ENCODE assay signal across 8 cellular contexts in genomic region chr5:141960449-141961323, GRCh38. TPM values are rescaled to one million over a fixed set of nuclear protein-coding genes. Genes with fewer than 3 reads are reported as not detected.
DNase-seq lines count a peak whose midpoint lies in the region; ATAC-seq lines count a peak whose summit lies in the region.

No MANE protein-coding gene starts in this region.

- peak overlapping the region; percentile 84 for H3K27ac Mint-ChIP-seq in T-helper 2 cell treated with Interferon-gamma antibody and Interleukin-4, amounts not matched to agents 5 μg/mL and 100 μg/mL, for 36 hours

- peaks cover 37% of the 10 kb centered on the region for H3K4me1 Mint-ChIP-seq in T-helper 2 cell treated with Interferon-gamma antibody and Interleukin-4, amounts not matched to agents 5 μg/mL and 100 μg/mL, for 36 hours (ENCODE audit: low read depth)

- peak overlapping the region; percentile 44 for H3K4me3 Mint-ChIP-seq in T-helper 2 cell treated with Interferon-gamma antibody and Interleukin-4, amounts not matched to agents 5 μg/mL and 100 μg/mL, for 36 hours

- no peaks in the 10 kb centered on the region for H3K36me3 Mint-ChIP-seq in T-helper 2 cell treated with Interferon-gamma antibody and Interleukin-4, amounts not matched to agents 5 μg/mL and 100 μg/mL, for 36 hours (ENCODE audit: low read depth)

- DNase-seq in A172 (ENCODE audit: low spot score) (peak; percentile 77), NCI-H146 treated with DMSO at 0.1 percent for 48 hours (lab: John Stamatoyannopoulos, UW; ENCODE audit: unreplicated experiment) (peak; percentile 18), anterior cingulate cortex (lab: John Stamatoyannopoulos, UW) (peak in 57 of 58 donors; percentile 27 to 94 (median 79)), hippocampal formation (lab: John Stamatoyannopoulos, UW) (peak; percentile 84 to 89), smooth muscle cell of the brain vasculature (ENCODE audit: low read depth, low spot score) (peak; percentile 68)
- peak; percentile 81 for DNase-seq in T-helper 2 cell treated with Interferon-gamma antibody and Interleukin-4, amounts not matched to agents 5 μg/mL and 100 μg/mL, for 36 hours (ENCODE audit: low spot score)

- no peaks in the 10 kb centered on the region for H3K9me3 Mint-ChIP-seq in T-helper 2 cell treated with Interferon-gamma antibody and Interleukin-4, amounts not matched to agents 5 μg/mL and 100 μg/mL, for 36 hours

- no peaks in the 10 kb centered on the region for H3K27me3 Mint-ChIP-seq in T-helper 2 cell treated with Interferon-gamma antibody and Interleukin-4, amounts not matched to agents 5 μg/mL and 100 μg/mL, for 36 hours (ENCODE audit: low read depth)

- peak; percentile 93 for ATAC-seq in GM18502 (IDR thresholded peaks at IDR 0.05; ENCODE audit: poor library complexity, unreplicated experiment)
- ATAC-seq in HG02943 (IDR thresholded peaks at IDR 0.05; ENCODE audit: low read depth, unreplicated experiment): peak; percentile 93

RNA-seq across cellular contexts. Expression of gene PCDH12, which starts 2.7 kb away (rescaled TPM):
- total RNA-seq in A172 (2014; rRNA removed; shearing (Covaris generic)): 0.07 TPM in 1 of 2 replicates, not detected in the other

RNA-seq across cellular contexts. Expression of gene RNF14, which starts 8.2 kb away (rescaled TPM):
- total RNA-seq in A172 (2014; rRNA removed; shearing (Covaris generic)): 123 and 139 TPM in 2 replicates

RNA-seq across cellular contexts. Expression of gene DELE1, which starts 37.0 kb away (rescaled TPM):
- total RNA-seq in A172 (2014; rRNA removed; shearing (Covaris generic)): 18.2 and 37.0 TPM in 2 replicates

RNA-seq across cellular contexts. Expression of gene GNPDA1, which starts 52.1 kb away (rescaled TPM):
- total RNA-seq in A172 (2014; rRNA removed; shearing (Covaris generic)): 118 and 162 TPM in 2 replicates

Comparison
In these comparisons a context has a peak if more than half of its experiments do, and no peak if none do; other contexts are left out.
1. Peak in every context shown above with its lines: DNase-seq and ATAC-seq.
2. DNase-seq: peak in every context shown above with its lines; median percentile 86 in hippocampal formation; 81 in T-helper 2 cell treated with Interferon-gamma antibody and Interleukin-4, amounts not matched to agents 5 μg/mL and 100 μg/mL, for 36 hours; 79 in anterior cingulate cortex; 77 in A172; 68 in smooth muscle cell of the brain vasculature; 18 in NCI-H146 treated with DMSO at 0.1 percent for 48 hours.